8 cellular contexts compared by ENCODE assay signal in genomic region chr15:57705746-57706404, GRCh38. TPM values are rescaled to one million over a fixed set of nuclear protein-coding genes. Genes with fewer than 3 reads are reported as not detected.
DNase-seq lines count a peak whose midpoint lies in the region; ATAC-seq and TF ChIP-seq lines count a peak whose summit lies in the region.

No MANE protein-coding gene starts in this region.

- peak overlapping the region; percentile 87 for H3K4me3 Mint-ChIP-seq in activated B cell treated with CpG ODN at 0.5 μM for 24 hours

- H3K27me3 Mint-ChIP-seq in activated B cell treated with CpG ODN at 0.5 μM for 24 hours = peaks cover 10% of the 10 kb centered on the region

- H3K36me3 Mint-ChIP-seq in activated B cell treated with CpG ODN at 0.5 μM for 24 hours (ENCODE audit: low read depth) = peaks cover 25% of the 10 kb centered on the region

- ATAC-seq in activated B cell treated with CpG ODN at 0.5 μM for 24 hours (ENCODE audit: low read depth) (peak; percentile 4), left ventricle myocardium superior (peak; percentile 20), HG02571 (IDR thresholded peaks at IDR 0.05; ENCODE audit: unreplicated experiment) (no peak), GM18861 (IDR thresholded peaks at IDR 0.05; ENCODE audit: unreplicated experiment) (no peak)

- H3K4me1 ChIP-seq in HAP-1 = peaks cover 13% of the 10 kb centered on the region

- CTCF ChIA-PET in activated B cell treated with CpG ODN at 0.5 μM for 24 hours (lab: Charles Lee) = interaction anchor here (1.2 to 2.4 kb wide), 3 partner anchors 29 to 146 kb away, joined by 3 to 7 read pairs (median 5); no protein-coding TSS in a partner anchor

- DNase-seq in HAP-1 (ENCODE audit: low spot score in 2 of 2) (no peak), activated B cell treated with CpG ODN at 0.5 μM for 24 hours (no peak), left ventricle myocardium superior (no peak), NCI-H128 (lab: John Stamatoyannopoulos, UW; ENCODE audit: unreplicated experiment) (no peak), NCI-H2029 treated with DMSO at 0.1 percent for 48 hours (lab: John Stamatoyannopoulos, UW) (no peak)

- H3K4me3 ChIP-seq in HAP-1 (peak overlapping the region; percentile 94), skin epidermis (peak overlapping the region; percentile 65 to 97 (median 85))

- no peaks in the 10 kb centered on the region for H3K27me3 ChIP-seq in HAP-1 (ENCODE audit: low read depth)

- no peaks in the 10 kb centered on the region for H3K9me3 ChIP-seq in HAP-1

- in situ Hi-C loops in HAP-1 (cut with MboI; ENCODE audit: low sequenced_read_pairs) = no loop called here

- peak overlapping the region in 20 of 21 experiments; percentile 92 to 100 (median 98) for H3K27ac ChIP-seq in skin epidermis

- POLR2A ChIA-PET in activated B cell treated with CpG ODN at 0.5 μM for 24 hours (lab: Charles Lee) = interaction anchor here (0.7 to 2.3 kb wide), 11 partner anchors 26 to 1241 kb away, joined by 3 to 12 read pairs (median 4); partner anchors contain the start of genes ADAM10 and MNS1

- H3K27ac Mint-ChIP-seq in activated B cell treated with CpG ODN at 0.5 μM for 24 hours = peak overlapping the region; percentile 88

- peaks cover 23% of the 10 kb centered on the region for H3K36me3 ChIP-seq in HAP-1 (replicated peaks)

- H3K4me1 Mint-ChIP-seq in activated B cell treated with CpG ODN at 0.5 μM for 24 hours = peaks cover 36% of the 10 kb centered on the region

- H3K9me3 Mint-ChIP-seq in activated B cell treated with CpG ODN at 0.5 μM for 24 hours = no peaks in the 10 kb centered on the region

- intact Hi-C loops in activated B cell treated with CpG ODN at 0.5 μM for 24 hours (cut with micrococcal nuclease) = loop anchor here (1.0 to 10.0 kb wide), 3 partner anchors 119 to 1241 kb away; partner anchors contain the start of gene MNS1
- intact Hi-C loops in left ventricle myocardium superior (cut with micrococcal nuclease) = no loop called here

- no peak for TF ChIP-seq CTCF in activated B cell treated with CpG ODN at 0.5 μM for 24 hours (IDR thresholded peaks at IDR 0.05)

RNA-seq across cellular contexts. Expression of gene POLR2M, which starts 0.6 kb away (rescaled TPM):
- total RNA-seq in activated B cell treated with CpG ODN at 0.5 μM for 24 hours (53.8 and 65.2 TPM in 2 replicates), left ventricle myocardium superior (42.2 TPM)

Comparison
In these comparisons a context has a peak if more than half of its experiments do, and no peak if none do; other contexts are left out.
1. ATAC-seq: peak in activated B cell treated with CpG ODN at 0.5 μM for 24 hours (single experiment) and left ventricle myocardium superior (single experiment); none in HG02571 (single experiment) and GM18861 (single experiment).